In the genomic region with DNA sequence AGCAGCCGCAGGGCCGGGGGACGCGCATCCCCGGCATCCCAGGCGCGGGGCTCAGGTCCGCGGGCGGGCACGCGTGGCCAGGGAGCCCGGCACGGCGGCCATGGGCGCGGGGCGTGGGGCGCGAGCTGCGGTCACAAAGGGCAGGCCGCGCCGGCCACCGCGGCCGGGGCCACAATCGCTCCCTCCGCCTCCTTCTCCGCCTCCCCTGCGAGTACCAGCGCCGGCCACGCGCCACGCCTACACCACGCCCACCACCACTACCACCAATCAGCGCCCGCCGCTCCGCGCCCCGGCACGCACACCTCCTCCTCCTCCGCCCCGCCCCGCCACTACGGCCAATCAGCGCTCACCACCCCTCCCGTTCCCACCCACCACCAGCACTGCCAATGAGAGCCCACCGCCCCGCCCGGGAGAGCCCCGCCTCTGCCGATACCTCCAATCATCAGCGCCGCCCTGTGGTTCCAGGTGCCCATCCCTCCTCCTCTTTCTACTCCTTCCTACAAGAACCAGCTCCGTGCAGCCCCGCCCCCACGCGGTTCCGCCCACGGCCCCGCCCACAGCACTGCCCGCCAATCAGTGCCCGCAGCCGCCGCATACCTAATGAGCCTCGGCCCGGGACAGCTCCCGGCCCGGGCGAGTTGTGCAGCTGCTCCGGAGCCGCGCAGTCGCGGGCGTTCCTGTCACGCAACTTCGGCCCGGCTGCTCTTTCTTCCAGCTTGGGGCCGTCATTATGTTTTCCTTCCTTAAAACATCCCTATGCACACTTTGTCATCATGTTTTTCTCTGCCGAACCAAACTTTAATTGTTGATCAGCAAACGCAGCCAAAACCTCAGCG, we compare ENCODE assay signal across 8 cellular contexts. TPM values are rescaled to one million over a fixed set of nuclear protein-coding genes. Genes with fewer than 3 reads are reported as not detected.
DNase-seq lines count a peak whose midpoint lies in the region; ATAC-seq, FAIRE-seq and TF ChIP-seq lines count a peak whose summit lies in the region.

TSS of gene RPS6KA2 (minus strand) at position 213 of the 836 bp plus-strand sequence. CDS start 232 bp downstream, outside the sequence.

- peak within 1 kb of the TSS; percentile 87 for H3K4me3 ChIP-seq in fibroblast of pulmonary artery (replicated peaks; ENCODE audit: low read depth, low read length)

- peak; percentile 92 for DNase-seq in ELR (ENCODE audit: low read depth)
- DNase-seq in H54 (ENCODE audit: insufficient read length, low spot score): peak; percentile 87
- DNase-seq in LoVo (ENCODE audit: low spot score): peak; percentile 93
- peak; percentile 100 for DNase-seq in activated effector memory CD4-positive, alpha-beta T cell treated with anti-CD3 and anti-CD28 coated beads, Interleukin-2, amount 50 U/mL, for 16 hours
- peak; percentile 100 for DNase-seq in fibroblast of pulmonary artery (ENCODE audit: low read depth)
- DNase-seq in natural killer cell treated with Interleukin-12 subunit alpha and Interleukin-12 subunit beta and Interleukin-15 and Interleukin-18, amount 100 ng/mL, for 72 hours (ENCODE audit: low spot score): peak; percentile 100
- DNase-seq in stimulated activated naive CD4-positive, alpha-beta T cell treated with Interleukin-2 at 50 U/mL for 16 hours (lab: John Stamatoyannopoulos, UW): peak; percentile 100

- peaks cover 36 to 43% of the 10 kb centered on the region in 2 donors for H3K27me3 Mint-ChIP-seq in natural killer cell treated with Interleukin-12 subunit alpha and Interleukin-12 subunit beta and Interleukin-15 and Interleukin-18, amount 100 ng/mL, for 72 hours

- H3K4me1 Mint-ChIP-seq in natural killer cell treated with Interleukin-12 subunit alpha and Interleukin-12 subunit beta and Interleukin-15 and Interleukin-18, amount 100 ng/mL, for 72 hours (ENCODE audit: low read depth in 2 of 2): peaks cover 16 to 18% of the 10 kb centered on the region in 2 donors

- H3K27ac Mint-ChIP-seq in natural killer cell treated with Interleukin-12 subunit alpha and Interleukin-12 subunit beta and Interleukin-15 and Interleukin-18, amount 100 ng/mL, for 72 hours: peak within 1 kb of the TSS; percentile 61 to 73

- H3K4me3 Mint-ChIP-seq in natural killer cell treated with Interleukin-12 subunit alpha and Interleukin-12 subunit beta and Interleukin-15 and Interleukin-18, amount 100 ng/mL, for 72 hours: peak within 1 kb of the TSS; percentile 96

- ATAC-seq in natural killer cell treated with Interleukin-12 subunit alpha and Interleukin-12 subunit beta and Interleukin-15 and Interleukin-18, amount 100 ng/mL, for 72 hours: peak; percentile 96

- TF ChIP-seq POLR2A in H54 (IDR thresholded peaks at IDR 0.05; ENCODE audit: low read depth, low read length) (peak; percentile 81), Raji (IDR thresholded peaks at IDR 0.05; ENCODE audit: insufficient read depth, low read depth, low read length) (peak; percentile 42)

- TF ChIP-seq CTCF in fibroblast of pulmonary artery (IDR thresholded peaks at IDR 0.05; ENCODE audit: low read length, missing control alignments): no peak

- no peaks in the 10 kb centered on the region for H3K36me3 Mint-ChIP-seq in natural killer cell treated with Interleukin-12 subunit alpha and Interleukin-12 subunit beta and Interleukin-15 and Interleukin-18, amount 100 ng/mL, for 72 hours

- FAIRE-seq in H54 (lab: Jason Lieb, UNC): no peak

- H3K9me3 Mint-ChIP-seq in natural killer cell treated with Interleukin-12 subunit alpha and Interleukin-12 subunit beta and Interleukin-15 and Interleukin-18, amount 100 ng/mL, for 72 hours: no peaks in the 10 kb centered on the region

RNA-seq across cellular contexts. Expression of gene RPS6KA2, which starts in this region (rescaled TPM):
- 1 to 10 TPM; 2.8 to 3.8 TPM for total RNA-seq in natural killer cell treated with Interleukin-12 subunit alpha and Interleukin-12 subunit beta and Interleukin-15 and Interleukin-18, amount 100 ng/mL, for 72 hours

Comparison
In these comparisons a context has a peak if more than half of its experiments do, and no peak if none do; other contexts are left out.
1. Peak in every context shown above with its lines: DNase-seq, ATAC-seq and H3K4me3 ChIP-seq.